ENCODE assay signal across 9 cellular contexts in the genomic region with DNA sequence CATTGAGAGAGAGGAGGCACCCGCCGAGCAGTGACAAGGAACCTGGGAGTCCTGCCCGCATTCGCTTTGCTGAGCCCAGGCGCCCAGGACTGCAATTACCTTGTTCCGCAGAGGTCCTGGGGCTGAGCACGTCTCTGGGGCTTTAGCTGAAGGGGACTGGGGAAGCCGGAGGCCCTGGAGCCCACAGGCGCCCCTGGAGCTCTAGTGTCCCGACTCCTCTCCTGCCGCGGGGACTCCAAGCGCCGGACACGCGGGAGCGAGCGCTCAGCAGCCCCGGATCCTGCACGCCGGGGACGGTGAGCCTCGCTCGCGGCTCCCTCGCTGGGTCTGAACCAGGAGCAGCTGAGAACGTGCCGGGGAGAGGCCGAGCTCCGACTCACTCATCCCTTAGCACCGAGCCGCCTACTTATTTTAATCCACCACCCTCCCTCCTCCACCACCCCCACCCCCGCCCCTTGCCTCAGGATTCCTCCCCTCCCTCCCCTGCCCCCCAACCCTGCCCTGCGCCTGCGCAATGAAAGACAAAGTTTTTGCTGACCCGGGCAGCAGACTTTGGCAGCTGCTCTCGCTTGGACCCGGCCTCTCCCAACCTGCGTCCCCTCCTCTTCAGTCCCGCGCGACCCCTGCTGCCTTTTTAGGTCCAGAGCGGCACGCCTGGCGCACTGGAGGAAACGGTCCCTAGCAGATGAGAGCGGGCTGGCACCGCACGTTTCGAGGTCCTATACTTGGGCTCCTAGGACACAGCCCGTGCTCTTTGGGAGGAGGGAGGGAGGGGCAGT. TPM values are rescaled to one million over a fixed set of nuclear protein-coding genes. Genes with fewer than 3 reads are reported as not detected.
DNase-seq lines count a peak whose midpoint lies in the region; ATAC-seq and TF ChIP-seq lines count a peak whose summit lies in the region.
"Had no signal": no experiment of that assay in that cellular context is flagged by ENCODE, and none has a peak within 500 bp of the region (broad histone marks: within the 10 kb centered on the region; RNA-seq: fewer than 3 reads in every experiment).

Gene OSR1, minus strand, starts transcription at position 382 of the 779 bp plus-strand sequence. CDS start 4,818 bp downstream, outside the sequence.

- peak within 1 kb of the TSS; percentile 80 for H3K27ac ChIP-seq in stomach smooth muscle (ENCODE audit: low read length)

- TF ChIP-seq CTCF in GM13977 (IDR thresholded peaks at IDR 0.05; ENCODE audit: extremely low read depth, insufficient read depth, missing control alignments) (no peak), MCF 10A (IDR thresholded peaks at IDR 0.05; ENCODE audit: unreplicated experiment) (no peak)

- peak within 1 kb of the TSS; percentile 89 for H3K4me3 ChIP-seq in stomach smooth muscle (ENCODE audit: low read length in 2 of 2)

- peaks cover 57% of the 10 kb centered on the region for H3K4me1 ChIP-seq in stomach smooth muscle (ENCODE audit: control insufficient read depth, insufficient read depth, low read length)

- H3K27ac Mint-ChIP-seq in MCF 10A (ENCODE audit: low read depth, unreplicated experiment), result no peak within 1 kb of the TSS

- DNase-seq in GM13977 (ENCODE audit: low spot score), result peak; percentile 37
- peak; percentile 62 for DNase-seq in NCI-H460 (ENCODE audit: extremely low read depth, low read depth)
- DNase-seq in MCF 10A (ENCODE audit: unreplicated experiment), result peak; percentile 37
- peak; percentile 36 for DNase-seq in kidney glomerular epithelial cell (lab: John Stamatoyannopoulos, UW)
- no peak for DNase-seq in SIG-M5 treated with dmso at 0.1 percent for 504 hours (lab: John Stamatoyannopoulos, UW; ENCODE audit: unreplicated experiment)
- DNase-seq in HPDE6-E6E7 (ENCODE audit: extremely low spot score), result no peak

- CTCF ChIA-PET in MCF 10A (lab: Yijun Ruan, JAX), result interaction anchor here (0.6 to 3.8 kb wide), 9 partner anchors 10 to 1180 kb away, joined by 3 to 26 read pairs (median 3); no protein-coding TSS in a partner anchor

- H3K36me3 Mint-ChIP-seq in MCF 10A (ENCODE audit: insufficient read depth, unreplicated experiment), result no peaks in the 10 kb centered on the region

- ATAC-seq in GM21515 (IDR thresholded peaks at IDR 0.05; ENCODE audit: unreplicated experiment), result no peak

- peaks cover 6% of the 10 kb centered on the region for H3K4me1 Mint-ChIP-seq in MCF 10A (ENCODE audit: insufficient read depth, unreplicated experiment)

- peak within 1 kb of the TSS; percentile 71 to 81 for H3K9ac ChIP-seq in stomach smooth muscle (ENCODE audit: low read length in 2 of 2)

- peak within 1 kb of the TSS; percentile 75 for H3K4me3 Mint-ChIP-seq in MCF 10A (ENCODE audit: unreplicated experiment)
- H3K4me3 Mint-ChIP-seq: T-helper 1 cell treated with Interleukin-12 subunit alpha and Interleukin-12 subunit beta and Interleukin-4 antibody, amounts not matched to agents 30 μg/mL and 1 μg/mL, for 36 hours had no signal

- intact Hi-C loops in MCF 10A (cut with micrococcal nuclease), result no loop called here

- peaks cover 0 to under 1% of the 10 kb centered on the region in 2 donors for H3K36me3 ChIP-seq in stomach smooth muscle (ENCODE audit: control insufficient read depth in 2 of 2, insufficient read depth in 2 of 2, low read length in 2 of 2)

- H3K9me3 Mint-ChIP-seq in MCF 10A (ENCODE audit: unreplicated experiment), result no peaks in the 10 kb centered on the region
- H3K9me3 Mint-ChIP-seq: T-helper 1 cell treated with Interleukin-12 subunit alpha and Interleukin-12 subunit beta and Interleukin-4 antibody, amounts not matched to agents 30 μg/mL and 1 μg/mL, for 36 hours had no signal

- peaks cover 0 to 3% of the 10 kb centered on the region in 2 donors for H3K27me3 ChIP-seq in stomach smooth muscle (ENCODE audit: control insufficient read depth in 1 of 2, insufficient read depth in 2 of 2, low read length in 2 of 2)

- no TSS peak for BruUV-seq in MCF 10A (replicated peaks; lab: Mats Ljungman, UMichigan)

- H3K27me3 Mint-ChIP-seq in MCF 10A (ENCODE audit: insufficient read depth, unreplicated experiment), result no peaks in the 10 kb centered on the region

- in situ Hi-C loops in GM13977 (cut with MboI; ENCODE audit: low pct_unique_long_range_greater_than_20kb, low sequenced_read_pairs, unreplicated experiment), result loop anchor here (10.0 to 25.0 kb wide), 3 partner anchors 496 to 846 kb away; no protein-coding TSS in a partner anchor

- POLR2A ChIA-PET in MCF 10A (lab: Yijun Ruan, JAX), result interaction anchor here (1.2 to 3.2 kb wide), 3 partner anchors 10 to 608 kb away, joined by 4 to 19 read pairs (median 5); no protein-coding TSS in a partner anchor

- H3K9me3 ChIP-seq in stomach smooth muscle (ENCODE audit: control insufficient read depth in 2 of 2, low read length in 2 of 2), result no peaks in the 10 kb centered on the region

RNA-seq across cellular contexts. Expression of gene OSR1, which starts in this region (rescaled TPM):
- total RNA-seq in NCI-H460 (2014; rRNA removed; shearing (Covaris generic)), result 5.1 and 5.2 TPM in 2 replicates
- 1.7 and 3.4 TPM in 2 replicates for polyA plus RNA-seq in NCI-H460 (2014; cell fraction: nucleus; rRNA removed)
- 0.61 and 1.3 TPM in 2 replicates for total RNA-seq in MCF 10A (2022)

Comparison
In these comparisons a context has a peak if more than half of its experiments do, and no peak if none do; other contexts are left out.
1. DNase-seq: peak in GM13977 (single experiment), NCI-H460 (single experiment), MCF 10A (single experiment) and kidney glomerular epithelial cell (single experiment); none in SIG-M5 treated with dmso at 0.1 percent for 504 hours (single experiment) and HPDE6-E6E7 (single experiment).